Comparison of ENCODE assay signal across 1 cellular context in the genomic region with DNA sequence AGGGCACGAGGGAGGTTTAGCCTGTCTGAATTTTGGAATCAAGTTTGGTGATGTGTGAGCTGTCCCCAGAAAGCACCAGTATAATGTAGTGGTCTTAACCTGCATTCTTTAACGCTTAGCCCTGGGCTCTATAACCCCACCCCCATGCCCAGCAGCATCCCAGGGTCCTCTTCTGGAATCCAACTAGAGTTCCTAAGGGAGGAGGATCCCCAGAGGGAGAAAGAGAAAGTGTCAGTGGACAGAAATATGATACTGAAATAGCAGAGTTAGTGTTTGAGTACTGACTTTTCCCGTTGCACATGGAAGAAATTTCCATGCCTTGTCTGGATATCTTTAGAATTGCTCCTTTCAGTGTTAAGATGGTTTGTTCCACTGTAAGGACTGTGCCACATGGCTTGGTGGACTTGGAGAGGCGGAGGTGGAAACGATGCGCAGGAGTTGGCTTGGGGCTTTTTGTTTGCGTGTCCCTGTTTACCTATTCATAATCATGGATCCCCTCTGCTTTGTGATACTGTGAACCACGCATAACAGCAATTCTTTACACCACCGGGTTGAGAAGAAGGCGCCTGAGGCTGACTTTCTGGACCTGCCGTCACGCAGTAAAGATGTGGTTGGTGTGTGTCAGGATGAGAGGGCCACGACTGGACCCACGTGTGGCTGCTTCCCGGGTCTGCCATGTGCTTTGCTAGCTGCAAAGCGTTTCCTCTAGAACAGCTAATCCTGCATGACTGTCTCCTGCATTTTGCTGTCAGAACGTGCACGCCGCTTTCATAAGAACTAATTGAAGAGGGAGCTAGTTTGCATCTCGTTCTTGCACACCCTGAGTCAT.
TF ChIP-seq lines count a peak whose summit lies in the region.

No MANE protein-coding gene starts in this region.

TF ChIP-seq in H1, 55 proteins besides CTCF, POLR2A, EP300 and RAD21:
- TF ChIP-seq, protein P1, sequence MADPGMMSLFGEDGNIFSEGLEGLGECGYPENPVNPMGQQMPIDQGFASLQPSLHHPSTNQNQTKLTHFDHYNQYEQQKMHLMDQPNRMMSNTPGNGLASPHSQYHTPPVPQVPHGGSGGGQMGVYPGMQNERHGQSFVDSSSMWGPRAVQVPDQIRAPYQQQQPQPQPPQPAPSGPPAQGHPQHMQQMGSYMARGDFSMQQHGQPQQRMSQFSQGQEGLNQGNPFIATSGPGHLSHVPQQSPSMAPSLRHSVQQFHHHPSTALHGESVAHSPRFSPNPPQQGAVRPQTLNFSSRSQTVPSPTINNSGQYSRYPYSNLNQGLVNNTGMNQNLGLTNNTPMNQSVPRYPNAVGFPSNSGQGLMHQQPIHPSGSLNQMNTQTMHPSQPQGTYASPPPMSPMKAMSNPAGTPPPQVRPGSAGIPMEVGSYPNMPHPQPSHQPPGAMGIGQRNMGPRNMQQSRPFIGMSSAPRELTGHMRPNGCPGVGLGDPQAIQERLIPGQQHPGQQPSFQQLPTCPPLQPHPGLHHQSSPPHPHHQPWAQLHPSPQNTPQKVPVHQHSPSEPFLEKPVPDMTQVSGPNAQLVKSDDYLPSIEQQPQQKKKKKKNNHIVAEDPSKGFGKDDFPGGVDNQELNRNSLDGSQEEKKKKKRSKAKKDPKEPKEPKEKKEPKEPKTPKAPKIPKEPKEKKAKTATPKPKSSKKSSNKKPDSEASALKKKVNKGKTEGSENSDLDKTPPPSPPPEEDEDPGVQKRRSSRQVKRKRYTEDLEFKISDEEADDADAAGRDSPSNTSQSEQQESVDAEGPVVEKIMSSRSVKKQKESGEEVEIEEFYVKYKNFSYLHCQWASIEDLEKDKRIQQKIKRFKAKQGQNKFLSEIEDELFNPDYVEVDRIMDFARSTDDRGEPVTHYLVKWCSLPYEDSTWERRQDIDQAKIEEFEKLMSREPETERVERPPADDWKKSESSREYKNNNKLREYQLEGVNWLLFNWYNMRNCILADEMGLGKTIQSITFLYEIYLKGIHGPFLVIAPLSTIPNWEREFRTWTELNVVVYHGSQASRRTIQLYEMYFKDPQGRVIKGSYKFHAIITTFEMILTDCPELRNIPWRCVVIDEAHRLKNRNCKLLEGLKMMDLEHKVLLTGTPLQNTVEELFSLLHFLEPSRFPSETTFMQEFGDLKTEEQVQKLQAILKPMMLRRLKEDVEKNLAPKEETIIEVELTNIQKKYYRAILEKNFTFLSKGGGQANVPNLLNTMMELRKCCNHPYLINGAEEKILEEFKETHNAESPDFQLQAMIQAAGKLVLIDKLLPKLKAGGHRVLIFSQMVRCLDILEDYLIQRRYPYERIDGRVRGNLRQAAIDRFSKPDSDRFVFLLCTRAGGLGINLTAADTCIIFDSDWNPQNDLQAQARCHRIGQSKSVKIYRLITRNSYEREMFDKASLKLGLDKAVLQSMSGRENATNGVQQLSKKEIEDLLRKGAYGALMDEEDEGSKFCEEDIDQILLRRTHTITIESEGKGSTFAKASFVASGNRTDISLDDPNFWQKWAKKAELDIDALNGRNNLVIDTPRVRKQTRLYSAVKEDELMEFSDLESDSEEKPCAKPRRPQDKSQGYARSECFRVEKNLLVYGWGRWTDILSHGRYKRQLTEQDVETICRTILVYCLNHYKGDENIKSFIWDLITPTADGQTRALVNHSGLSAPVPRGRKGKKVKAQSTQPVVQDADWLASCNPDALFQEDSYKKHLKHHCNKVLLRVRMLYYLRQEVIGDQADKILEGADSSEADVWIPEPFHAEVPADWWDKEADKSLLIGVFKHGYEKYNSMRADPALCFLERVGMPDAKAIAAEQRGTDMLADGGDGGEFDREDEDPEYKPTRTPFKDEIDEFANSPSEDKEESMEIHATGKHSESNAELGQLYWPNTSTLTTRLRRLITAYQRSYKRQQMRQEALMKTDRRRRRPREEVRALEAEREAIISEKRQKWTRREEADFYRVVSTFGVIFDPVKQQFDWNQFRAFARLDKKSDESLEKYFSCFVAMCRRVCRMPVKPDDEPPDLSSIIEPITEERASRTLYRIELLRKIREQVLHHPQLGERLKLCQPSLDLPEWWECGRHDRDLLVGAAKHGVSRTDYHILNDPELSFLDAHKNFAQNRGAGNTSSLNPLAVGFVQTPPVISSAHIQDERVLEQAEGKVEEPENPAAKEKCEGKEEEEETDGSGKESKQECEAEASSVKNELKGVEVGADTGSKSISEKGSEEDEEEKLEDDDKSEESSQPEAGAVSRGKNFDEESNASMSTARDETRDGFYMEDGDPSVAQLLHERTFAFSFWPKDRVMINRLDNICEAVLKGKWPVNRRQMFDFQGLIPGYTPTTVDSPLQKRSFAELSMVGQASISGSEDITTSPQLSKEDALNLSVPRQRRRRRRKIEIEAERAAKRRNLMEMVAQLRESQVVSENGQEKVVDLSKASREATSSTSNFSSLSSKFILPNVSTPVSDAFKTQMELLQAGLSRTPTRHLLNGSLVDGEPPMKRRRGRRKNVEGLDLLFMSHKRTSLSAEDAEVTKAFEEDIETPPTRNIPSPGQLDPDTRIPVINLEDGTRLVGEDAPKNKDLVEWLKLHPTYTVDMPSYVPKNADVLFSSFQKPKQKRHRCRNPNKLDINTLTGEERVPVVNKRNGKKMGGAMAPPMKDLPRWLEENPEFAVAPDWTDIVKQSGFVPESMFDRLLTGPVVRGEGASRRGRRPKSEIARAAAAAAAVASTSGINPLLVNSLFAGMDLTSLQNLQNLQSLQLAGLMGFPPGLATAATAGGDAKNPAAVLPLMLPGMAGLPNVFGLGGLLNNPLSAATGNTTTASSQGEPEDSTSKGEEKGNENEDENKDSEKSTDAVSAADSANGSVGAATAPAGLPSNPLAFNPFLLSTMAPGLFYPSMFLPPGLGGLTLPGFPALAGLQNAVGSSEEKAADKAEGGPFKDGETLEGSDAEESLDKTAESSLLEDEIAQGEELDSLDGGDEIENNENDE (IDR thresholded peaks at IDR 0.05; ENCODE audit: insufficient replicate concordance, low read length), result peak; percentile 8
- TF ChIP-seq EGR1 (IDR thresholded peaks at IDR 0.05; ENCODE audit: borderline replicate concordance, low read depth, low read length) (0 out of 2 replicates have a peak, but pooled peaks have one; percentile 10), TAF1 (IDR thresholded peaks at IDR 0.05; ENCODE audit: low read depth, low read length) (0 out of 2 replicates have a peak, but pooled peaks have one; percentile 0), ASH2L (IDR thresholded peaks at IDR 0.05; ENCODE audit: low read length) (peak; percentile 25), CHD1 (IDR thresholded peaks at IDR 0.05; ENCODE audit: low read depth, low read length) (no peak)
- TF ChIP-seq, protein P2, sequence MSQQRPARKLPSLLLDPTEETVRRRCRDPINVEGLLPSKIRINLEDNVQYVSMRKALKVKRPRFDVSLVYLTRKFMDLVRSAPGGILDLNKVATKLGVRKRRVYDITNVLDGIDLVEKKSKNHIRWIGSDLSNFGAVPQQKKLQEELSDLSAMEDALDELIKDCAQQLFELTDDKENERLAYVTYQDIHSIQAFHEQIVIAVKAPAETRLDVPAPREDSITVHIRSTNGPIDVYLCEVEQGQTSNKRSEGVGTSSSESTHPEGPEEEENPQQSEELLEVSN (IDR thresholded peaks at IDR 0.05), result peak; percentile 63; the same call in 1 of the 2 replicates
- TF ChIP-seq, protein P3, sequence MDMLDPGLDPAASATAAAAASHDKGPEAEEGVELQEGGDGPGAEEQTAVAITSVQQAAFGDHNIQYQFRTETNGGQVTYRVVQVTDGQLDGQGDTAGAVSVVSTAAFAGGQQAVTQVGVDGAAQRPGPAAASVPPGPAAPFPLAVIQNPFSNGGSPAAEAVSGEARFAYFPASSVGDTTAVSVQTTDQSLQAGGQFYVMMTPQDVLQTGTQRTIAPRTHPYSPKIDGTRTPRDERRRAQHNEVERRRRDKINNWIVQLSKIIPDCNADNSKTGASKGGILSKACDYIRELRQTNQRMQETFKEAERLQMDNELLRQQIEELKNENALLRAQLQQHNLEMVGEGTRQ (IDR thresholded peaks at IDR 0.05; ENCODE audit: low read length), result no peak
- TF ChIP-seq, protein P4, sequence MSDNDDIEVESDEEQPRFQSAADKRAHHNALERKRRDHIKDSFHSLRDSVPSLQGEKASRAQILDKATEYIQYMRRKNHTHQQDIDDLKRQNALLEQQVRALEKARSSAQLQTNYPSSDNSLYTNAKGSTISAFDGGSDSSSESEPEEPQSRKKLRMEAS (IDR thresholded peaks at IDR 0.05), result peak; percentile 89
